Comparison of ENCODE assay signal across 22 cellular contexts in genomic region chr6:125586074-125586473, GRCh38.
DNase-seq lines count a peak whose midpoint lies in the region; ATAC-seq, FAIRE-seq and TF ChIP-seq lines count a peak whose summit lies in the region.
"Had no signal": no experiment of that assay in that cellular context is flagged by ENCODE, and none has a peak within 500 bp of the region (broad histone marks: within the 10 kb centered on the region; RNA-seq: fewer than 3 reads in every experiment).

No MANE protein-coding gene starts in this region.

- peak; percentile 81 for ATAC-seq in Panc1
- ATAC-seq: left lung, SK-N-SH treated with all-trans-retinoic acid at 6 μM for 48 hours had no signal

- CTCF ChIA-PET in Panc1 (lab: Charles Lee) = no interaction called here

- no peak overlapping the region for H3K27ac ChIP-seq in GM23248
- H3K27ac ChIP-seq in Panc1 (ENCODE audit: low read length) = no peak overlapping the region
- no peak overlapping the region for H3K27ac ChIP-seq in mesenchymal stem cell (ENCODE audit: low read length, poor library complexity, severe bottlenecking)
- no peak overlapping the region for H3K27ac ChIP-seq in tibial artery
- H3K27ac ChIP-seq: left lung, right lobe of liver, stomach had no signal

- H3K79me2 ChIP-seq in GM23248 (ENCODE audit: insufficient read depth) = no peaks in the 10 kb centered on the region

- H3K4me1 ChIP-seq in GM23248 (ENCODE audit: insufficient read depth) (no peaks in the 10 kb centered on the region), Panc1 (ENCODE audit: control insufficient read depth, insufficient read depth, low read length) (no peaks in the 10 kb centered on the region), mesenchymal stem cell (ENCODE audit: control insufficient read depth, insufficient read depth, low read depth, low read length) (peaks cover 9% of the 10 kb centered on the region), tibial artery (peaks cover 0 to 29% (median 8%) of the 10 kb centered on the region in 4 donors)
- H3K4me1 ChIP-seq: HAP-1, left lung, right lobe of liver, stomach had no signal

- H3K4me3 ChIP-seq in GM23248 (no peak overlapping the region), Panc1 (ENCODE audit: low read depth in 2 of 2, low read length in 2 of 2) (no peak overlapping the region), choroid plexus epithelial cell (ENCODE audit: low read depth, low read length) (no peak overlapping the region), mesenchymal stem cell (ENCODE audit: insufficient read depth in 1 of 2, low read depth in 1 of 2, low read length in 2 of 2) (no peak overlapping the region), tibial artery (no peak overlapping the region)
- H3K4me3 ChIP-seq: HAP-1, left lung, right lobe of liver, stomach had no signal

- H3K79me1 ChIP-seq in mesenchymal stem cell (replicated peaks; ENCODE audit: low read length, poor library complexity, severe bottlenecking) = no peaks in the 10 kb centered on the region

- no peak overlapping the region for H2BK15ac ChIP-seq in mesenchymal stem cell (ENCODE audit: low read depth, poor library complexity, severe bottlenecking)

- H3K9me2 ChIP-seq in GM23248 (ENCODE audit: insufficient read depth) = no peaks in the 10 kb centered on the region

- no peak overlapping the region for H3K4ac ChIP-seq in mesenchymal stem cell (ENCODE audit: low read depth in 1 of 2, low read length in 2 of 2)

- DNase-seq in GM23248 (peak; percentile 32), Panc1 (ENCODE audit: low read depth, low spot score) (peak; percentile 82), choroid plexus epithelial cell (ENCODE audit: low read depth) (peak; percentile 74), mesenchymal stem cell (peak; percentile 26), NCI-H524 treated with DMSO at 0.1 percent for 48 hours (lab: John Stamatoyannopoulos, UW) (no peak), GM12892 (ENCODE audit: insufficient read length) (no peak), superior temporal gyrus (ENCODE audit: extremely low spot score) (no peak), tibial artery (no peak)
- DNase-seq: activated CD4-positive, alpha-beta T cell treated with anti-CD3 and anti-CD28 coated beads for 1 hour; activated naive CD8-positive, alpha-beta T cell treated with anti-CD3 and anti-CD28 coated beads for 36 hours; CD4-positive, alpha-beta memory T cell; left lung; NCI-H1417 treated with DMSO at 0.1 percent for 48 hours; nucleus accumbens; stimulated activated CD4-positive, alpha-beta T cell treated with anti-CD3 and anti-CD28 coated beads, Interleukin-2, amount 100 ng/mL, for 24 hours; stomach; T-helper 9 cell had no signal

- no peak overlapping the region for H2BK120ac ChIP-seq in mesenchymal stem cell (ENCODE audit: low read depth, low read length)

- no peak overlapping the region for H3K23ac ChIP-seq in mesenchymal stem cell (ENCODE audit: low read length in 2 of 2)

- no peak overlapping the region for H2BK5ac ChIP-seq in mesenchymal stem cell (ENCODE audit: low read depth, low read length, poor library complexity, severe bottlenecking)

- H3K9me3 ChIP-seq in GM23248 (ENCODE audit: low read depth) (no peaks in the 10 kb centered on the region), Panc1 (ENCODE audit: control insufficient read depth, insufficient read depth, low read depth, low read length) (no peaks in the 10 kb centered on the region), mesenchymal stem cell (ENCODE audit: control insufficient read depth, low read length) (no peaks in the 10 kb centered on the region), tibial artery (no peaks in the 10 kb centered on the region)
- H3K9me3 ChIP-seq: HAP-1, left lung, right lobe of liver, stomach had no signal

- BruUV-seq in Panc1 (replicated peaks; lab: Mats Ljungman, UMichigan) = no TSS peak

- no peak overlapping the region for H3K14ac ChIP-seq in mesenchymal stem cell (ENCODE audit: low read length in 2 of 2)

- H3K18ac ChIP-seq in mesenchymal stem cell (ENCODE audit: low read depth in 1 of 2, low read length in 2 of 2) = no peak overlapping the region

- H2AFZ ChIP-seq in GM23248 = no peak overlapping the region
- H2AFZ ChIP-seq in mesenchymal stem cell (ENCODE audit: low read depth, low read length) = no peak overlapping the region

- no peaks in the 10 kb centered on the region for H3K27me3 ChIP-seq in GM23248 (replicated peaks; ENCODE audit: insufficient read depth)
- no peaks in the 10 kb centered on the region for H3K27me3 ChIP-seq in Panc1 (ENCODE audit: control insufficient read depth, insufficient read depth, low read length)
- H3K27me3 ChIP-seq in mesenchymal stem cell (ENCODE audit: control insufficient read depth in 1 of 2, insufficient read depth in 1 of 2, low read length in 2 of 2) = no peaks in the 10 kb centered on the region
- no peaks in the 10 kb centered on the region for H3K27me3 ChIP-seq in tibial artery
- H3K27me3 ChIP-seq: right lobe of liver, stomach had no signal

- no peaks in the 10 kb centered on the region for H3F3A ChIP-seq in GM23248 (ENCODE audit: insufficient read depth)

- 16 to 21% methylated on average over 3 of the region's 3 CpGs for WGBS in GM23248 (ENCODE audit: low coverage in 1 of 2, low lambda C conversion rate in 2 of 2, missing lambda C conversion rate in 2 of 2), 2 experiments
- WGBS in mesenchymal stem cell = 46% methylated on average over 3 of the region's 3 CpGs

- POLR2A ChIA-PET in Panc1 (lab: Charles Lee) = no interaction called here

- H4K20me1 ChIP-seq in GM23248 (ENCODE audit: insufficient read depth) = no peaks in the 10 kb centered on the region

- no peak overlapping the region for H4K91ac ChIP-seq in mesenchymal stem cell (ENCODE audit: low read length)

- TF ChIP-seq POLR2A in GM12892 (IDR thresholded peaks at IDR 0.05; ENCODE audit: low read depth, low read length) = no peak

- no peak for FAIRE-seq in GM12892 (lab: Jason Lieb, UNC)
- FAIRE-seq: frontal cortex, GM19239 had no signal

- H3K9ac ChIP-seq in GM23248 = no peak overlapping the region
- H3K9ac ChIP-seq in mesenchymal stem cell (ENCODE audit: low read length) = no peak overlapping the region

- intact Hi-C loops in Panc1 (cut with micrococcal nuclease; ENCODE audit: unreplicated experiment) = no loop called here
- intact Hi-C loops in tibial artery (cut with DNase I; ENCODE audit: low total_unique reads) = no loop called here

- in situ Hi-C loops in GM23248 (cut with MboI) = no loop called here
- in situ Hi-C loops in Panc1 (cut with HindIII; ENCODE audit: low pct_unique_long_range_greater_than_20kb, low sequenced_read_pairs) = no loop called here

- H2AK5ac ChIP-seq in mesenchymal stem cell (ENCODE audit: low read length, severe bottlenecking) = no peak overlapping the region

- peak overlapping the region in 1 of 2 experiments; percentile 21 for H2BK12ac ChIP-seq in mesenchymal stem cell (ENCODE audit: low read length in 2 of 2)

- TF ChIP-seq CTCF in Panc1 (IDR thresholded peaks at IDR 0.05) (no peak), choroid plexus epithelial cell (conservative IDR thresholded peaks at IDR 0.05; ENCODE audit: low read depth, low read length) (no peak), tibial artery (IDR thresholded peaks at IDR 0.05) (no peak)

- H3K4me2 ChIP-seq in GM23248 (ENCODE audit: unreplicated experiment) (no peak overlapping the region), mesenchymal stem cell (ENCODE audit: low read length, poor library complexity, severe bottlenecking) (no peak overlapping the region)

- H4K8ac ChIP-seq in mesenchymal stem cell (ENCODE audit: low read length) = no peak overlapping the region

- H3K36me3 ChIP-seq in GM23248 (ENCODE audit: low read depth) (no peaks in the 10 kb centered on the region), Panc1 (ENCODE audit: control insufficient read depth, insufficient read depth, low read length) (no peaks in the 10 kb centered on the region), mesenchymal stem cell (ENCODE audit: control insufficient read depth in 1 of 2, insufficient read depth in 2 of 2, low read depth in 1 of 2, low read length in 2 of 2) (no peaks in the 10 kb centered on the region), tibial artery (no peaks in the 10 kb centered on the region)
- H3K36me3 ChIP-seq: HAP-1, left lung, right lobe of liver, stomach had no signal

Comparison
In these comparisons a context has a peak if more than half of its experiments do, and no peak if none do; other contexts are left out.
1. DNase-seq: peak in GM23248 (single experiment), Panc1 (single experiment), choroid plexus epithelial cell (single experiment) and mesenchymal stem cell (single experiment); none in NCI-H524 treated with DMSO at 0.1 percent for 48 hours (single experiment), GM12892 (single experiment), superior temporal gyrus (single experiment) and tibial artery (0 of 2).